In the genomic region with DNA sequence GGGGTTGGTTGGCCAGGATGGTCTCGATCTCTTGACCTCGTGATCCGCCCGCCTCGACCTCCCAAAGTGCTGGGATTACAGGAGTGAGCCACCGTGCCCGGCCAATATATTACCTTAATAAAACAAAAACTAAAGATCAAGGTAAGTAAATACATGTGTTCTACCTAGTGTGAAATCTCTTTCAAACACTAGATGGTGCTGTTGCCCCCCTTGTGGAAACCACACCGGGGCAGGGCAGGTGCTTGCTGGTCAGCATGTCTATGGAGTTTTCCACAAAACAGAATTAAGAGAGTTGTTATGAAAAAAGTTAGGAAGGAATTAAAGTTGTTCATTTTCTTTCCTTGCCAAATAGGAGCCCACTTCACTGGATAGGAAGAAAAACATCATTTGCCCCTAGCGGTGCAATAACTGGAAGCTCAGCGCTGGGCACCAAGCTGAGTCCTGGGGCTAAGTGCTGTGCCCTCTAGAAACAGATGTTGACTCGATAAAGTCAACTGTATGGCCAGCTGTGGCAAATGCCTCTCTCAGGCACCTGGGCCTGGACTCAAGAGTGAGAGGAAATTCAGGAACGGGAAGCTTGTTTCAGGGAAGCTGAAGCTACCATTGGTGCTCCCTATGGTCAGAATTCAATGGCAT, we compare ENCODE assay signal across 9 cellular contexts. TPM values are rescaled to one million over a fixed set of nuclear protein-coding genes. Genes with fewer than 3 reads are reported as not detected.
DNase-seq lines count a peak whose midpoint lies in the region; ATAC-seq and TF ChIP-seq lines count a peak whose summit lies in the region.
"Had no signal": no experiment of that assay in that cellular context is flagged by ENCODE, and none has a peak within 500 bp of the region (broad histone marks: within the 10 kb centered on the region; RNA-seq: fewer than 3 reads in every experiment).

No MANE protein-coding gene starts in this region.

- peaks cover 7 to 8% (median 8%) of the 10 kb centered on the region in 3 donors for H3K4me1 Mint-ChIP-seq in CD8-positive, alpha-beta memory T cell

- no peaks in the 10 kb centered on the region for H3K36me3 ChIP-seq in CD8-positive, alpha-beta memory T cell (ENCODE audit: insufficient read depth, low read length)
- no peaks in the 10 kb centered on the region for H3K36me3 ChIP-seq in upper lobe of left lung

- no peak overlapping the region for H3K4me3 ChIP-seq in CD8-positive, alpha-beta memory T cell (ENCODE audit: low read length)
- H3K4me3 ChIP-seq in epithelial cell of esophagus (ENCODE audit: low read length) (no peak overlapping the region), upper lobe of left lung (no peak overlapping the region)

- peaks cover under 1% of the 10 kb centered on the region for H3K4me1 ChIP-seq in CD8-positive, alpha-beta memory T cell (ENCODE audit: insufficient read depth, low read length)
- H3K4me1 ChIP-seq in upper lobe of left lung = no peaks in the 10 kb centered on the region

- peaks cover 32 to 68% of the 10 kb centered on the region in 2 donors for H3K27me3 Mint-ChIP-seq in CD8-positive, alpha-beta memory T cell

- H3K27ac ChIP-seq in CD8-positive, alpha-beta memory T cell (ENCODE audit: low read depth, low read length) = no peak overlapping the region
- no peak overlapping the region for H3K27ac ChIP-seq in upper lobe of left lung

- POLR2A ChIA-PET in CD8-positive, alpha-beta memory T cell (lab: Charles Lee) = interaction anchor here (0.7 to 1.7 kb wide), 2 partner anchors 21 to 72 kb away, joined by 3 read pairs; no protein-coding TSS in a partner anchor

- H3K27me3 ChIP-seq in CD8-positive, alpha-beta memory T cell (ENCODE audit: insufficient read depth, low read length, poor library complexity, severe bottlenecking) = peaks cover 19% of the 10 kb centered on the region
- peaks cover 0 to 3% (median under 1%) of the 10 kb centered on the region in 4 donors for H3K27me3 ChIP-seq in upper lobe of left lung

- H3K9me3 Mint-ChIP-seq in CD8-positive, alpha-beta memory T cell = no peaks in the 10 kb centered on the region

- TF ChIP-seq CTCF in epithelial cell of esophagus (IDR thresholded peaks at IDR 0.05; ENCODE audit: insufficient read depth, low read depth, low read length, missing control alignments) (peak; percentile 80), upper lobe of left lung (IDR thresholded peaks at IDR 0.05) (peak; percentile 58 to 82 (median 77))

- no peak for TF ChIP-seq EP300 in upper lobe of left lung (IDR thresholded peaks at IDR 0.05)

- no peaks in the 10 kb centered on the region for H3K36me3 Mint-ChIP-seq in CD8-positive, alpha-beta memory T cell

- 26 to 31% methylated on average over 12 of the region's 12 CpGs for WGBS in upper lobe of left lung, 2 donors

- DNase-seq in CD8-positive, alpha-beta memory T cell = peak in 4 of 5 donors; percentile 41 to 67 (median 59)
- peak; percentile 51 for DNase-seq in NCI-H226
- peak; percentile 37 to 44 for DNase-seq in activated CD4-positive, alpha-beta T cell treated with anti-CD3 and anti-CD28 coated beads, Interleukin-2, amount 50 U/mL, for 4 hours
- DNase-seq in epithelial cell of esophagus (ENCODE audit: low read depth) = peak; percentile 81
- peak; percentile 75 for DNase-seq in myocyte (ENCODE audit: low read depth)
- peak in 1 of 2 donors; percentile 50 for DNase-seq in upper lobe of left lung

- peak; percentile 78 for ATAC-seq in GM19025 (IDR thresholded peaks at IDR 0.05; ENCODE audit: low read depth, unreplicated experiment)
- peak; percentile 85 for ATAC-seq in HG03108 (IDR thresholded peaks at IDR 0.05; ENCODE audit: unreplicated experiment)
- peak; percentile 66 to 85 for ATAC-seq in upper lobe of left lung (ENCODE audit: low FRiP score in 2 of 2)

- CTCF ChIA-PET in CD8-positive, alpha-beta memory T cell (lab: Charles Lee) = interaction anchor here (0.7 to 4.0 kb wide), 18 partner anchors 8 to 865 kb away, joined by 3 to 53 read pairs (median 6); no protein-coding TSS in a partner anchor

- TF ChIP-seq POLR2A in upper lobe of left lung (IDR thresholded peaks at IDR 0.05) = no peak

- no peak overlapping the region for H3K4me3 Mint-ChIP-seq in CD8-positive, alpha-beta memory T cell

- H3K9me3 ChIP-seq in CD8-positive, alpha-beta memory T cell (ENCODE audit: low read length) = no peaks in the 10 kb centered on the region
- H3K9me3 ChIP-seq in upper lobe of left lung = no peaks in the 10 kb centered on the region

- no peak overlapping the region for H3K27ac Mint-ChIP-seq in CD8-positive, alpha-beta memory T cell

RNA-seq across cellular contexts. Expression of a gene that starts 6.3 kb away (rescaled TPM):
- under 1 TPM in 1 of 2 experiments, not detected in 1; 0.04 TPM for total RNA-seq in CD8-positive, alpha-beta memory T cell
- polyA plus RNA-seq in CD8-positive, alpha-beta memory T cell = not detected
- total RNA-seq in myocyte (not detected in 2 replicates), upper lobe of left lung (1 to 10 TPM; 1.5 to 7.5 (median 4.9) TPM)
- polyA plus RNA-seq in myocyte (2012) = 0.09 TPM
- total RNA-seq: T-helper 1 cell treated with Interleukin-12 subunit alpha and Interleukin-12 subunit beta and Interleukin-4 antibody, amounts not matched to agents 30 ng/mL and 1 ng/mL, for 36 hours had no signal

RNA-seq across cellular contexts. Expression of a gene that starts 17.7 kb away (rescaled TPM):
- not detected for total RNA-seq in CD8-positive, alpha-beta memory T cell
- polyA plus RNA-seq in CD8-positive, alpha-beta memory T cell = not detected
- total RNA-seq in myocyte (0.29 TPM in 1 of 2 replicates, not detected in the other), upper lobe of left lung (under 1 TPM in 3 of 6 donors, not detected in 3; 0.15 to 0.59 (median 0.20) TPM)
- polyA plus RNA-seq in myocyte (2012) = not detected
- total RNA-seq: T-helper 1 cell treated with Interleukin-12 subunit alpha and Interleukin-12 subunit beta and Interleukin-4 antibody, amounts not matched to agents 30 ng/mL and 1 ng/mL, for 36 hours had no signal

RNA-seq across cellular contexts. Expression of a gene that starts 57.9 kb away (rescaled TPM):
- not detected for total RNA-seq in CD8-positive, alpha-beta memory T cell
- not detected for polyA plus RNA-seq in CD8-positive, alpha-beta memory T cell
- total RNA-seq in myocyte (0.05 TPM in 1 of 2 replicates, not detected in the other), upper lobe of left lung (under 1 TPM in 1 of 6 donors, not detected in 5; 0.89 TPM)
- 0.06 TPM for polyA plus RNA-seq in myocyte (2012)
- total RNA-seq: T-helper 1 cell treated with Interleukin-12 subunit alpha and Interleukin-12 subunit beta and Interleukin-4 antibody, amounts not matched to agents 30 ng/mL and 1 ng/mL, for 36 hours had no signal
